ENCODE assay signal across 9 cellular contexts in the genomic region with DNA sequence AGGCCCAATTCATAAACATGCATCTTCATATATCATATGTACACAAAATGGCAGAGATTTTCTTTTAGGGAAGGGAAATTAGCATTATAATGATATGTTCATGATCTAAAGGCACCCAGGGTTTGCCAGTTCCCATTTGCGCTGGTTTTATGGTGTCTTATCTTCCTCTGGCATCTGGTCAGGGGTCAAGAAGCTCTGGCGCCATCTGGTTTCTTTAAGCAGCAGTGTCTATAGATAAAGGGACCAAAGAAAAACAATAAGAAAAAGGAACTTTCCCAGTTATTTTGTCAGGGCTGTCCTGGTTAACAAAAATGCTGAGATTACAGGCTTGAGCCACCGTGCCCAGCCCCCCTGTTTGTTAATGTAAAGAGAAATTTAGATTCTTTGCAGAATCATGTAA. TPM values are rescaled to one million over a fixed set of nuclear protein-coding genes. Genes with fewer than 3 reads are reported as not detected.
A peak's percentile ranks its signal among the peaks of the same experiment; 100 is the strongest.
DNase-seq lines count a peak whose midpoint lies in the region; ATAC-seq and TF ChIP-seq lines count a peak whose summit lies in the region.
"Had no signal": no experiment of that assay in that cellular context is flagged by ENCODE, and none has a peak within 500 bp of the region (broad histone marks: within the 10 kb centered on the region; RNA-seq: fewer than 3 reads in every experiment).

No MANE protein-coding gene starts in this region.

- H3K36me3 ChIP-seq in SK-N-SH (replicated peaks in 1 of 2; ENCODE audit: control insufficient read depth in 1 of 2, insufficient read depth in 2 of 2, low read length in 1 of 2) (no peaks in the 10 kb centered on the region), thyroid gland (no peaks in the 10 kb centered on the region)
- H3K36me3 ChIP-seq: Peyer's patch had no signal

- TF ChIP-seq EP300 in SK-N-SH (IDR thresholded peaks at IDR 0.05; ENCODE audit: borderline replicate concordance in 1 of 2, low read depth in 1 of 2, low read length in 1 of 2) = no peak

- intact Hi-C loops in thyroid gland (cut with DNase I) = no loop called here

- no peaks in the 10 kb centered on the region for H3F3A ChIP-seq in SK-N-SH (replicated peaks; ENCODE audit: insufficient read depth)

- TF ChIP-seq CTCF in SK-N-SH (IDR thresholded peaks at IDR 0.05) (peak; percentile 53), thyroid gland (IDR thresholded peaks at IDR 0.05) (no peak)

- peaks cover 16% of the 10 kb centered on the region for H3K79me2 ChIP-seq in SK-N-SH (ENCODE audit: insufficient read depth)

- peak overlapping the region; percentile 52 for H2AFZ ChIP-seq in SK-N-SH (ENCODE audit: low read depth)

- no peaks in the 10 kb centered on the region for H3K27me3 ChIP-seq in SK-N-SH (ENCODE audit: insufficient read depth)
- H3K27me3 ChIP-seq in thyroid gland = no peaks in the 10 kb centered on the region
- H3K27me3 ChIP-seq: Peyer's patch had no signal

- TF ChIP-seq RAD21 in SK-N-SH (IDR thresholded peaks at IDR 0.05; ENCODE audit: low read length) = peak; percentile 39; the same call in 1 of the 2 replicates

- no peak for TF ChIP-seq POLR2A in thyroid gland (IDR thresholded peaks at IDR 0.05)

- ATAC-seq in SK-N-SH treated with all-trans-retinoic acid at 6 μM for 48 hours (no peak), HG02970 (IDR thresholded peaks at IDR 0.05; ENCODE audit: low FRiP score, unreplicated experiment) (no peak), GM18858 (IDR thresholded peaks at IDR 0.05; ENCODE audit: unreplicated experiment) (no peak)

- no peak overlapping the region for H3K9ac ChIP-seq in SK-N-SH

- no peak overlapping the region; a peak in 1 of 4 replicates for H3K27ac ChIP-seq in SK-N-SH (ENCODE audit: low read depth in 2 of 2, low read length in 1 of 2)
- H3K27ac ChIP-seq in thyroid gland = no peak overlapping the region
- H3K27ac ChIP-seq: Peyer's patch had no signal

- CTCF ChIA-PET in SK-N-SH (lab: Yijun Ruan, JAX) = interaction anchor here (0.9 to 1.6 kb wide), 3 partner anchors 9 to 52 kb away, joined by 3 to 5 read pairs (median 3); no protein-coding TSS in a partner anchor

- H3K9me3 ChIP-seq in SK-N-SH = no peaks in the 10 kb centered on the region
- H3K9me3 ChIP-seq in thyroid gland = no peaks in the 10 kb centered on the region
- H3K9me3 ChIP-seq: Peyer's patch had no signal

- H3K9me2 ChIP-seq in SK-N-SH = no peaks in the 10 kb centered on the region

- H3K4me2 ChIP-seq in SK-N-SH = no peak overlapping the region; the same call in 1 of the 2 replicates

- H3K4me3 ChIP-seq in SK-N-SH (ENCODE audit: low read depth in 2 of 2, low read length in 1 of 2) (no peak overlapping the region), thyroid gland (replicated peaks in 1 of 3) (no peak overlapping the region)
- H3K4me3 ChIP-seq: Peyer's patch had no signal

- WGBS in SK-N-SH (ENCODE audit: low lambda C conversion rate) = 20% methylated on average over 3 of the region's 3 CpGs
- WGBS in thyroid gland, 2 donors = 21 to 36% methylated on average over 3 of the region's 3 CpGs

- H4K20me1 ChIP-seq in SK-N-SH (ENCODE audit: insufficient read depth) = no peaks in the 10 kb centered on the region

- H3K4me1 ChIP-seq in SK-N-SH (ENCODE audit: control insufficient read depth in 1 of 2, insufficient read depth in 2 of 2, low read depth in 1 of 2, low read length in 1 of 2) = peaks cover 2 to 8% of the 10 kb centered on the region in 2 experiments; a peak in 3 of 4 replicates
- H3K4me1 ChIP-seq in thyroid gland = peaks cover 2 to 10% of the 10 kb centered on the region in 2 donors

- DNase-seq in SK-N-SH = peak; percentile 36
- peak; percentile 42 for DNase-seq in NCI-H2227 treated with DMSO at 0.1 percent for 48 hours (lab: John Stamatoyannopoulos, UW)
- DNase-seq in cerebellar cortex (ENCODE audit: low spot score) = peak; percentile 47
- DNase-seq in pulmonary artery endothelial cell (ENCODE audit: low read depth, low spot score) = peak; percentile 69
- no peak for DNase-seq in thyroid gland

- POLR2A ChIA-PET in SK-N-SH (lab: Yijun Ruan, JAX) = no interaction called here

TF ChIP-seq in SK-N-SH, 30 proteins besides CTCF, POLR2A, EP300 and RAD21:
- TF ChIP-seq NFIC (IDR thresholded peaks at IDR 0.05; ENCODE audit: borderline replicate concordance) (no peak), RCOR1 (IDR thresholded peaks at IDR 0.05; ENCODE audit: low read length) (peak; percentile 49; the same call in 1 of the 2 replicates), SMC3 (IDR thresholded peaks at IDR 0.05; ENCODE audit: low read depth, low read length) (peak; percentile 29), TCF12 (IDR thresholded peaks at IDR 0.05) (peak; percentile 39; the same call in 1 of the 2 replicates), GATA2 (CRISPR knock-in tag; IDR thresholded peaks at IDR 0.05) (peak; percentile 78), YY1 (IDR thresholded peaks at IDR 0.05; ENCODE audit: low read depth) (no peak), EZH2phosphoT487 (IDR thresholded peaks at IDR 0.05; ENCODE audit: borderline replicate concordance, low read depth) (no peak), FOXJ3 (CRISPR knock-in tag; IDR thresholded peaks at IDR 0.05) (no peak), ELF1 (IDR thresholded peaks at IDR 0.05) (no peak)
- TF ChIP-seq, protein P1, sequence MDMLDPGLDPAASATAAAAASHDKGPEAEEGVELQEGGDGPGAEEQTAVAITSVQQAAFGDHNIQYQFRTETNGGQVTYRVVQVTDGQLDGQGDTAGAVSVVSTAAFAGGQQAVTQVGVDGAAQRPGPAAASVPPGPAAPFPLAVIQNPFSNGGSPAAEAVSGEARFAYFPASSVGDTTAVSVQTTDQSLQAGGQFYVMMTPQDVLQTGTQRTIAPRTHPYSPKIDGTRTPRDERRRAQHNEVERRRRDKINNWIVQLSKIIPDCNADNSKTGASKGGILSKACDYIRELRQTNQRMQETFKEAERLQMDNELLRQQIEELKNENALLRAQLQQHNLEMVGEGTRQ (IDR thresholded peaks at IDR 0.05; ENCODE audit: borderline replicate concordance, low read depth, low read length) = no peak
- TF ChIP-seq, protein P2, sequence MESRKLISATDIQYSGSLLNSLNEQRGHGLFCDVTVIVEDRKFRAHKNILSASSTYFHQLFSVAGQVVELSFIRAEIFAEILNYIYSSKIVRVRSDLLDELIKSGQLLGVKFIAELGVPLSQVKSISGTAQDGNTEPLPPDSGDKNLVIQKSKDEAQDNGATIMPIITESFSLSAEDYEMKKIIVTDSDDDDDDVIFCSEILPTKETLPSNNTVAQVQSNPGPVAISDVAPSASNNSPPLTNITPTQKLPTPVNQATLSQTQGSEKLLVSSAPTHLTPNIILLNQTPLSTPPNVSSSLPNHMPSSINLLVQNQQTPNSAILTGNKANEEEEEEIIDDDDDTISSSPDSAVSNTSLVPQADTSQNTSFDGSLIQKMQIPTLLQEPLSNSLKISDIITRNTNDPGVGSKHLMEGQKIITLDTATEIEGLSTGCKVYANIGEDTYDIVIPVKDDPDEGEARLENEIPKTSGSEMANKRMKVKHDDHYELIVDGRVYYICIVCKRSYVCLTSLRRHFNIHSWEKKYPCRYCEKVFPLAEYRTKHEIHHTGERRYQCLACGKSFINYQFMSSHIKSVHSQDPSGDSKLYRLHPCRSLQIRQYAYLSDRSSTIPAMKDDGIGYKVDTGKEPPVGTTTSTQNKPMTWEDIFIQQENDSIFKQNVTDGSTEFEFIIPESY (IDR thresholded peaks at IDR 0.05; ENCODE audit: borderline replicate concordance, low read depth) = no peak

TF ChIP-seq in SK-N-SH treated with all-trans-retinoic acid at 6 μM for 48 hours, 23 proteins besides CTCF, POLR2A, EP300 and RAD21 (continues in another document):
- TF ChIP-seq, protein P3, sequence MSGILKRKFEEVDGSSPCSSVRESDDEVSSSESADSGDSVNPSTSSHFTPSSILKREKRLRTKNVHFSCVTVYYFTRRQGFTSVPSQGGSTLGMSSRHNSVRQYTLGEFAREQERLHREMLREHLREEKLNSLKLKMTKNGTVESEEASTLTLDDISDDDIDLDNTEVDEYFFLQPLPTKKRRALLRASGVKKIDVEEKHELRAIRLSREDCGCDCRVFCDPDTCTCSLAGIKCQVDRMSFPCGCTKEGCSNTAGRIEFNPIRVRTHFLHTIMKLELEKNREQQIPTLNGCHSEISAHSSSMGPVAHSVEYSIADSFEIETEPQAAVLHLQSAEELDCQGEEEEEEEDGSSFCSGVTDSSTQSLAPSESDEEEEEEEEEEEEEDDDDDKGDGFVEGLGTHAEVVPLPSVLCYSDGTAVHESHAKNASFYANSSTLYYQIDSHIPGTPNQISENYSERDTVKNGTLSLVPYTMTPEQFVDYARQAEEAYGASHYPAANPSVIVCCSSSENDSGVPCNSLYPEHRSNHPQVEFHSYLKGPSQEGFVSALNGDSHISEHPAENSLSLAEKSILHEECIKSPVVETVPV (CRISPR knock-in tag; IDR thresholded peaks at IDR 0.05) = no peak
- TF ChIP-seq ZFP30 (CRISPR knock-in tag; IDR thresholded peaks at IDR 0.05) (no peak), TCF4 (CRISPR knock-in tag; IDR thresholded peaks at IDR 0.05; ENCODE audit: borderline replicate concordance) (no peak; the same call in 1 of the 2 replicates), OSR1 (CRISPR knock-in tag; IDR thresholded peaks at IDR 0.05) (no peak)
- TF ChIP-seq, protein P4, sequence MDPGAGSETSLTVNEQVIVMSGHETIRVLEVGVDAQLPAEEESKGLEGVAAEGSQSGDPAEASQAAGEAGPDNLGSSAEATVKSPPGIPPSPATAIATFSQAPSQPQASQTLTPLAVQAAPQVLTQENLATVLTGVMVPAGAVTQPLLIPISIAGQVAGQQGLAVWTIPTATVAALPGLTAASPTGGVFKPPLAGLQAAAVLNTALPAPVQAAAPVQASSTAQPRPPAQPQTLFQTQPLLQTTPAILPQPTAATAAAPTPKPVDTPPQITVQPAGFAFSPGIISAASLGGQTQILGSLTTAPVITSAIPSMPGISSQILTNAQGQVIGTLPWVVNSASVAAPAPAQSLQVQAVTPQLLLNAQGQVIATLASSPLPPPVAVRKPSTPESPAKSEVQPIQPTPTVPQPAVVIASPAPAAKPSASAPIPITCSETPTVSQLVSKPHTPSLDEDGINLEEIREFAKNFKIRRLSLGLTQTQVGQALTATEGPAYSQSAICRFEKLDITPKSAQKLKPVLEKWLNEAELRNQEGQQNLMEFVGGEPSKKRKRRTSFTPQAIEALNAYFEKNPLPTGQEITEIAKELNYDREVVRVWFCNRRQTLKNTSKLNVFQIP (CRISPR knock-in tag; IDR thresholded peaks at IDR 0.05; ENCODE audit: borderline replicate concordance, low read depth) = no peak

RNA-seq across cellular contexts. Expression of a gene that starts 3.3 kb away (rescaled TPM):
- 12.9 and 17.4 TPM in 2 replicates for polyA plus RNA-seq in SK-N-SH (2012; rRNA removed)
- polyA plus RNA-seq in SK-N-SH (2012; cell fraction: cytosol; rRNA removed) = 12.1 and 12.8 TPM in 2 replicates
- 10.9 and 17.1 TPM in 2 replicates for polyA plus RNA-seq in SK-N-SH (2012; cell fraction: nucleus; rRNA removed)
- total RNA-seq in pulmonary artery endothelial cell = 13.7 and 14.3 TPM in 2 replicates
- 10 to 100 TPM; 20.9 to 30.6 (median 23.3) TPM for total RNA-seq in thyroid gland

Comparison
In these comparisons a context has a peak if more than half of its experiments do, and no peak if none do; other contexts are left out.
1. DNase-seq: peak in SK-N-SH (single experiment), NCI-H2227 treated with DMSO at 0.1 percent for 48 hours (single experiment), cerebellar cortex (single experiment) and pulmonary artery endothelial cell (single experiment); none in thyroid gland (0 of 2).